Comparison of ENCODE assay signal across 9 cellular contexts in the genomic region with DNA sequence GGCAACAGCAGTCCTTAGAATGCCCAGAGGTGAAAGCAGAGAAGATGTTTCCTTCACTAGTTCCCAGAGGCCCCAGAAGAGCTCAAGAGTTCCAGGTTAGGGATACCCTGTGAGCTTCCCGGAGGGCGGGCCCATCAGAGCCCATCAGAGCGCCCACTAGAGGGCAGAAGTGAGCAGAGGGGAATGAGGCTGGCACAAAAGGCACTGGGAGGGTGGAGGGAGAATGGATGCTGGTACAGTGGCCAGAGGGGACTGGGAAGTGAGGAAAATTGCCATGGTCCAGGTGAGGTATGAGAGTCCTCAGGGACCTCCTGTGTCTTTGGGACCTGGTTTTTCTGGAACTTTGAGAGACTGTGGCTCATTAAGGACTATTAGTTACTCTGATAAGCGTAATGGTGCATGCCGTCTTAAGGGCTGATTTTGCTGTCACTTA.
DNase-seq lines count a peak whose midpoint lies in the region; ATAC-seq, FAIRE-seq and TF ChIP-seq lines count a peak whose summit lies in the region.
"Had no signal": no experiment of that assay in that cellular context is flagged by ENCODE, and none has a peak within 500 bp of the region (broad histone marks: within the 10 kb centered on the region; RNA-seq: fewer than 3 reads in every experiment).

No MANE protein-coding gene starts in this region.

- H3K9me3 Mint-ChIP-seq in central memory CD8-positive, alpha-beta T cell, result no peaks in the 10 kb centered on the region
- peaks cover 11% of the 10 kb centered on the region for H3K9me3 Mint-ChIP-seq in nephron progenitor cell

- DNase-seq in DMS 273 (lab: John Stamatoyannopoulos, UW; ENCODE audit: unreplicated experiment) (peak; percentile 76), DMS 273 treated with DMSO at 0.1 percent for 48 hours (lab: John Stamatoyannopoulos, UW) (no peak), HTR-8/SVneo (ENCODE audit: insufficient read length, low spot score) (peak; percentile 23), nephron progenitor cell (peak; percentile 44)
- peak; percentile 17 to 49 for DNase-seq in central memory CD8-positive, alpha-beta T cell (ENCODE audit: low spot score in 2 of 2)

- no peak overlapping the region for H3K27ac Mint-ChIP-seq in central memory CD8-positive, alpha-beta T cell (ENCODE audit: low read depth)
- H3K27ac Mint-ChIP-seq in nephron progenitor cell, result no peak overlapping the region

- H3K4me1 Mint-ChIP-seq in central memory CD8-positive, alpha-beta T cell, result no peaks in the 10 kb centered on the region
- H3K4me1 Mint-ChIP-seq in nephron progenitor cell, result peaks cover 19% of the 10 kb centered on the region

- TF ChIP-seq CTCF in VCaP (conservative IDR thresholded peaks at IDR 0.05) (peak; percentile 68), nephron progenitor cell (IDR thresholded peaks at IDR 0.05) (peak; percentile 51)

- H3K27me3 Mint-ChIP-seq in central memory CD8-positive, alpha-beta T cell, result peaks cover 55% of the 10 kb centered on the region
- peaks cover 7% of the 10 kb centered on the region for H3K27me3 Mint-ChIP-seq in nephron progenitor cell (ENCODE audit: low read depth, poor library complexity)

- no peak for ATAC-seq in central memory CD8-positive, alpha-beta T cell (replicated peaks; ENCODE audit: extremely low read depth, poor library complexity, severe bottlenecking)
- ATAC-seq in HG03039 (IDR thresholded peaks at IDR 0.05; ENCODE audit: unreplicated experiment) (no peak), GM18868 (IDR thresholded peaks at IDR 0.05; ENCODE audit: unreplicated experiment) (no peak)

- H3K27ac ChIP-seq in VCaP, result no peak overlapping the region

- H3K36me3 Mint-ChIP-seq in central memory CD8-positive, alpha-beta T cell (ENCODE audit: insufficient read depth), result no peaks in the 10 kb centered on the region
- no peaks in the 10 kb centered on the region for H3K36me3 Mint-ChIP-seq in nephron progenitor cell (ENCODE audit: low read depth)

- H3K4me3 Mint-ChIP-seq in central memory CD8-positive, alpha-beta T cell, result no peak overlapping the region
- no peak overlapping the region for H3K4me3 Mint-ChIP-seq in nephron progenitor cell

- no peak for FAIRE-seq in HTR-8/SVneo (lab: Jason Lieb, UNC)
- FAIRE-seq: A204.1 had no signal
